In genomic region chr11:61494341-61495038, GRCh38 we compare ENCODE assay signal across 2 cellular contexts.
TF ChIP-seq lines count a peak whose summit lies in the region.

No MANE protein-coding gene starts in this region.

TF ChIP-seq in HepG2, 621 proteins besides CTCF, POLR2A, EP300 and RAD21:
- TF ChIP-seq SIN3B (IDR thresholded peaks at IDR 0.05; ENCODE audit: low read length) (no peak), ZNF652 (CRISPR knock-in tag; IDR thresholded peaks at IDR 0.05; ENCODE audit: borderline replicate concordance, low read depth) (peak; percentile 92), TARDBP (CRISPR knock-in tag; IDR thresholded peaks at IDR 0.05) (0 out of 2 replicates have a peak, but pooled peaks have one; percentile 28), PHF21A (CRISPR knock-in tag; IDR thresholded peaks at IDR 0.05) (0 out of 2 replicates have a peak, but pooled peaks have one; percentile 22)
TF ChIP-seq in HepG2: peak in this region for 3.

TF ChIP-seq in WTC11, 78 proteins besides CTCF, POLR2A, EP300 and RAD21:
- TF ChIP-seq SMAD3 (CRISPR knock-in tag; IDR thresholded peaks at IDR 0.05; ENCODE audit: borderline replicate concordance), result no peak
- TF ChIP-seq SOX15 (CRISPR knock-in tag; IDR thresholded peaks at IDR 0.05), result no peak
- TF ChIP-seq ZBTB43 (CRISPR knock-in tag; IDR thresholded peaks at IDR 0.05), result no peak
- TF ChIP-seq TEAD4 (CRISPR knock-in tag; IDR thresholded peaks at IDR 0.05), result no peak
- TF ChIP-seq, protein P1, sequence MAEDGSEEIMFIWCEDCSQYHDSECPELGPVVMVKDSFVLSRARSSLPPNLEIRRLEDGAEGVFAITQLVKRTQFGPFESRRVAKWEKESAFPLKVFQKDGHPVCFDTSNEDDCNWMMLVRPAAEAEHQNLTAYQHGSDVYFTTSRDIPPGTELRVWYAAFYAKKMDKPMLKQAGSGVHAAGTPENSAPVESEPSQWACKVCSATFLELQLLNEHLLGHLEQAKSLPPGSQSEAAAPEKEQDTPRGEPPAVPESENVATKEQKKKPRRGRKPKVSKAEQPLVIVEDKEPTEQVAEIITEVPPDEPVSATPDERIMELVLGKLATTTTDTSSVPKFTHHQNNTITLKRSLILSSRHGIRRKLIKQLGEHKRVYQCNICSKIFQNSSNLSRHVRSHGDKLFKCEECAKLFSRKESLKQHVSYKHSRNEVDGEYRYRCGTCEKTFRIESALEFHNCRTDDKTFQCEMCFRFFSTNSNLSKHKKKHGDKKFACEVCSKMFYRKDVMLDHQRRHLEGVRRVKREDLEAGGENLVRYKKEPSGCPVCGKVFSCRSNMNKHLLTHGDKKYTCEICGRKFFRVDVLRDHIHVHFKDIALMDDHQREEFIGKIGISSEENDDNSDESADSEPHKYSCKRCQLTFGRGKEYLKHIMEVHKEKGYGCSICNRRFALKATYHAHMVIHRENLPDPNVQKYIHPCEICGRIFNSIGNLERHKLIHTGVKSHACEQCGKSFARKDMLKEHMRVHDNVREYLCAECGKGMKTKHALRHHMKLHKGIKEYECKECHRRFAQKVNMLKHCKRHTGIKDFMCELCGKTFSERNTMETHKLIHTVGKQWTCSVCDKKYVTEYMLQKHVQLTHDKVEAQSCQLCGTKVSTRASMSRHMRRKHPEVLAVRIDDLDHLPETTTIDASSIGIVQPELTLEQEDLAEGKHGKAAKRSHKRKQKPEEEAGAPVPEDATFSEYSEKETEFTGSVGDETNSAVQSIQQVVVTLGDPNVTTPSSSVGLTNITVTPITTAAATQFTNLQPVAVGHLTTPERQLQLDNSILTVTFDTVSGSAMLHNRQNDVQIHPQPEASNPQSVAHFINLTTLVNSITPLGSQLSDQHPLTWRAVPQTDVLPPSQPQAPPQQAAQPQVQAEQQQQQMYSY (CRISPR knock-in tag; IDR thresholded peaks at IDR 0.05), result no peak
- no peak for TF ChIP-seq ZNF532 (CRISPR knock-in tag; IDR thresholded peaks at IDR 0.05; ENCODE audit: borderline replicate concordance)
- TF ChIP-seq HMGXB4 (CRISPR knock-in tag; IDR thresholded peaks at IDR 0.05), result no peak
- no peak for TF ChIP-seq ZNF138 (CRISPR knock-in tag; conservative IDR thresholded peaks at IDR 0.05)
- TF ChIP-seq FOXJ3 (CRISPR knock-in tag; IDR thresholded peaks at IDR 0.05; ENCODE audit: borderline replicate concordance), result no peak
- TF ChIP-seq, protein P2, sequence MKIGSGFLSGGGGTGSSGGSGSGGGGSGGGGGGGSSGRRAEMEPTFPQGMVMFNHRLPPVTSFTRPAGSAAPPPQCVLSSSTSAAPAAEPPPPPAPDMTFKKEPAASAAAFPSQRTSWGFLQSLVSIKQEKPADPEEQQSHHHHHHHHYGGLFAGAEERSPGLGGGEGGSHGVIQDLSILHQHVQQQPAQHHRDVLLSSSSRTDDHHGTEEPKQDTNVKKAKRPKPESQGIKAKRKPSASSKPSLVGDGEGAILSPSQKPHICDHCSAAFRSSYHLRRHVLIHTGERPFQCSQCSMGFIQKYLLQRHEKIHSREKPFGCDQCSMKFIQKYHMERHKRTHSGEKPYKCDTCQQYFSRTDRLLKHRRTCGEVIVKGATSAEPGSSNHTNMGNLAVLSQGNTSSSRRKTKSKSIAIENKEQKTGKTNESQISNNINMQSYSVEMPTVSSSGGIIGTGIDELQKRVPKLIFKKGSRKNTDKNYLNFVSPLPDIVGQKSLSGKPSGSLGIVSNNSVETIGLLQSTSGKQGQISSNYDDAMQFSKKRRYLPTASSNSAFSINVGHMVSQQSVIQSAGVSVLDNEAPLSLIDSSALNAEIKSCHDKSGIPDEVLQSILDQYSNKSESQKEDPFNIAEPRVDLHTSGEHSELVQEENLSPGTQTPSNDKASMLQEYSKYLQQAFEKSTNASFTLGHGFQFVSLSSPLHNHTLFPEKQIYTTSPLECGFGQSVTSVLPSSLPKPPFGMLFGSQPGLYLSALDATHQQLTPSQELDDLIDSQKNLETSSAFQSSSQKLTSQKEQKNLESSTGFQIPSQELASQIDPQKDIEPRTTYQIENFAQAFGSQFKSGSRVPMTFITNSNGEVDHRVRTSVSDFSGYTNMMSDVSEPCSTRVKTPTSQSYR (CRISPR knock-in tag; IDR thresholded peaks at IDR 0.05), result no peak
- no peak for TF ChIP-seq KAT7 (CRISPR knock-in tag; IDR thresholded peaks at IDR 0.05; ENCODE audit: borderline replicate concordance)
